ENCODE assay signal across 17 cellular contexts in the genomic region with DNA sequence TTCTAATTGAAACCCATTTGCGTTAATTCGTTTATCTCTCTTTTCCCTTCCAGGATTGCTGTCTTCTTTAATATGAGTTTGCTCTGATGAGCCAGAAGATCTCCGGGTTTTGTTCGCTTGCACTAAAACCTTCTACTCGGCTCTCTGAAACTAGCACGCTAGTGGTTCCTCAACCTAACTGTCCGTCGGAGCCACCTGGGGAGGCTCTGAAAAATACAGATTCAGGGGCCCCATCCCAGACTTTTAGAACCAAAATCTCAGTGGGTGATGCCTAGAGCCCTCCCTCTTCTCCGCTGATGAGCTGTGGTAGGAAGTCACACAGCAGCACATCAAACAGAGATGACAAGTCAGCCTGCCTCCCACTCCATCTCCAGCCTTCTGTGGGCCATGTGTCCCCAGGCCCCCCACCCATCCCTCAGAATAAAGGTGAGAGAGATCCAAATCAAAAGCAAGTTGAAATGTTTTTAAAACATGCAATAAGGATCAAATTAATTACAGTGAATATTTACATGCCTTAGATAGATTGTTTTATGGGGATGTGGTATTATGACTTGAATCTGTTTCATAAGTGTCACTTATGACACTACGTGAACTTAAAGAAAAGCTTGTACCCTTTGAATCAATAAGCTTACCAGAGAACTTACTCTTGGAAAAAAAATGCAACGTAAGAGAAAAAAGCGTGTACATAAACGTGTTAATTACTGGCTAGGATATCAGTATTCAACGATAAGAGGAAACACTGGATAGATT. TPM values are rescaled to one million over a fixed set of nuclear protein-coding genes. Genes with fewer than 3 reads are reported as not detected.
DNase-seq lines count a peak whose midpoint lies in the region; ATAC-seq and TF ChIP-seq lines count a peak whose summit lies in the region.
"Had no signal": no experiment of that assay in that cellular context is flagged by ENCODE, and none has a peak within 500 bp of the region (broad histone marks: within the 10 kb centered on the region; RNA-seq: fewer than 3 reads in every experiment).

No MANE protein-coding gene starts in this region.

- TF ChIP-seq POLR2A in uterus (IDR thresholded peaks at IDR 0.05) = no peak

- ATAC-seq in Right ventricle myocardium inferior (no peak), psoas muscle (no peak), HG02588 (IDR thresholded peaks at IDR 0.05; ENCODE audit: unreplicated experiment) (no peak), HG02885 (IDR thresholded peaks at IDR 0.05; ENCODE audit: poor library complexity, unreplicated experiment) (no peak)

- H3K27ac ChIP-seq in right atrium auricular region = peak overlapping the region; percentile 58 to 68
- H3K27ac ChIP-seq in cingulate gyrus (ENCODE audit: low read depth, low read length) = peak overlapping the region; percentile 10
- H3K27ac ChIP-seq in psoas muscle = peak overlapping the region; percentile 55
- peak overlapping the region; percentile 75 to 79 for H3K27ac ChIP-seq in uterus
- H3K27ac ChIP-seq: pancreas had no signal

- WGBS in psoas muscle, 3 donors = 70 to 73% (median 70%) methylated on average over 14 of the region's 14 CpGs

- H3K9me3 ChIP-seq in right atrium auricular region (no peaks in the 10 kb centered on the region), psoas muscle (no peaks in the 10 kb centered on the region), uterus (no peaks in the 10 kb centered on the region)
- H3K9me3 ChIP-seq: pancreas had no signal

- intact Hi-C loops in Right ventricle myocardium inferior (cut with DNase I) (loop anchor here (1.0 to 2.0 kb wide), 2 partner anchors 47 to 118 kb away; no protein-coding TSS in a partner anchor), psoas muscle (cut with DNase I) (no loop called here), uterus (cut with DNase I; ENCODE audit: low total_unique reads) (no loop called here)

- TF ChIP-seq CTCF in right atrium auricular region (IDR thresholded peaks at IDR 0.05) (no peak), psoas muscle (IDR thresholded peaks at IDR 0.05) (no peak), uterus (IDR thresholded peaks at IDR 0.05) (no peak)

- H3K27me3 ChIP-seq in right atrium auricular region = no peaks in the 10 kb centered on the region
- peaks cover 0 to 10% (median 0%) of the 10 kb centered on the region in 3 donors for H3K27me3 ChIP-seq in psoas muscle (ENCODE audit: insufficient read depth in 3 of 3, low read length in 2 of 3)
- H3K27me3 ChIP-seq in uterus = no peaks in the 10 kb centered on the region
- H3K27me3 ChIP-seq: pancreas had no signal

- no peaks in the 10 kb centered on the region for H3K36me3 ChIP-seq in right atrium auricular region
- no peaks in the 10 kb centered on the region for H3K36me3 ChIP-seq in psoas muscle (ENCODE audit: insufficient read depth in 1 of 2, low read depth in 1 of 2)
- H3K36me3 ChIP-seq in uterus = no peaks in the 10 kb centered on the region
- H3K36me3 ChIP-seq: pancreas had no signal

- no peak for DNase-seq in right atrium auricular region (ENCODE audit: low spot score)
- no peak for DNase-seq in Right ventricle myocardium inferior (ENCODE audit: missing footprints)
- DNase-seq in psoas muscle = no peak
- no peak for DNase-seq in uterus
- DNase-seq in inferior parietal cortex (ENCODE audit: extremely low spot score) = no peak
- DNase-seq: activated CD4-positive, CD25-positive, alpha-beta regulatory T cell; CD4-positive, alpha-beta memory T cell; pancreas; SHP77 treated with DMSO at 0.1 percent for 48 hours; stimulated activated naive CD4-positive, alpha-beta T cell had no signal

- H3K4me1 ChIP-seq in right atrium auricular region (peaks cover 0 to 37% of the 10 kb centered on the region in 2 donors), psoas muscle (peaks cover 6% of the 10 kb centered on the region), uterus (peaks cover 8 to 11% of the 10 kb centered on the region in 2 donors)
- H3K4me1 ChIP-seq: pancreas had no signal

- H3K4me3 ChIP-seq in right atrium auricular region (no peak overlapping the region), psoas muscle (no peak overlapping the region), uterus (no peak overlapping the region)
- H3K4me3 ChIP-seq: pancreas had no signal

RNA-seq across cellular contexts. Expression of gene FCN2, which starts 16.4 kb away (rescaled TPM):
- total RNA-seq in right atrium auricular region (not detected), Right ventricle myocardium inferior (not detected), psoas muscle (not detected), uterus (under 1 TPM in 1 of 4 donors, not detected in 3; 0.49 TPM)
- polyA plus RNA-seq in psoas muscle = under 1 TPM in 1 of 3 donors, not detected in 2; 0.07 TPM
- total RNA-seq: activated CD8-positive, alpha-beta memory T cell treated with anti-CD3 and anti-CD28 coated beads for 36 hours; CD4-positive, alpha-beta memory T cell; M059J; myocyte had no signal
- polyA plus RNA-seq: AG04450; CD4-positive, alpha-beta memory T cell had no signal

RNA-seq across cellular contexts. Expression of gene FCN1, which starts 20.7 kb away (rescaled TPM):
- total RNA-seq in right atrium auricular region (1 to 10 TPM in 1 of 2 donors, under 1 TPM in 1; 0.63 to 2.1 TPM), Right ventricle myocardium inferior (5.7 TPM), psoas muscle (1 to 10 TPM in 3 of 4 donors, under 1 TPM in 1; 0.82 to 3.9 (median 1.6) TPM), uterus (10 to 100 TPM in 1 of 4 donors, 1 to 10 TPM in 2, under 1 TPM in 1; 0.26 to 13.8 (median 4.4) TPM)
- polyA plus RNA-seq in psoas muscle = under 1 TPM; 0.51 to 0.66 (median 0.60) TPM
- total RNA-seq: activated CD8-positive, alpha-beta memory T cell treated with anti-CD3 and anti-CD28 coated beads for 36 hours; M059J; myocyte had no signal
- polyA plus RNA-seq: AG04450 had no signal

Comparison
In these comparisons a context has a peak if more than half of its experiments do, and no peak if none do; other contexts are left out.
1. H3K27ac ChIP-seq: peak in every context shown above with its lines; median percentile 77 in uterus; 63 in right atrium auricular region; 55 in psoas muscle; 10 in cingulate gyrus.